ENCODE assay signal across 19 cellular contexts in genomic region chr6:23655502-23655901, GRCh38.
DNase-seq lines count a peak whose midpoint lies in the region; ATAC-seq, FAIRE-seq and TF ChIP-seq lines count a peak whose summit lies in the region.
"Had no signal": no experiment of that assay in that cellular context is flagged by ENCODE, and none has a peak within 500 bp of the region (broad histone marks: within the 10 kb centered on the region; RNA-seq: fewer than 3 reads in every experiment).

No MANE protein-coding gene starts in this region.

- no peaks in the 10 kb centered on the region for H3K27me3 ChIP-seq in PC-3 (ENCODE audit: low read length)
- H3K27me3 ChIP-seq: BE2C had no signal

- no peak overlapping the region for H3K9ac ChIP-seq in PC-3 (ENCODE audit: low read length)

- intact Hi-C loops in PC-3 (cut with micrococcal nuclease), result no loop called here

- H3K4me3 ChIP-seq in PC-3 (ENCODE audit: low read length), result no peak overlapping the region
- H3K4me3 ChIP-seq: K562 had no signal

- BruUV-seq in PC-3 (replicated peaks; lab: Mats Ljungman, UMichigan), result no TSS peak

- H4K20me1 ChIP-seq in PC-3 (ENCODE audit: low read length), result no peaks in the 10 kb centered on the region

- ATAC-seq in HG03097 (IDR thresholded peaks at IDR 0.05; ENCODE audit: low FRiP score, unreplicated experiment), result no peak
- no peak for ATAC-seq in PC-3
- ATAC-seq: K562 had no signal

- DNase-seq in NCI-H1105 treated with DMSO at 0.1 percent for 48 hours (lab: John Stamatoyannopoulos, UW) (peak; percentile 35), NCI-H1105 (lab: John Stamatoyannopoulos, UW) (no peak), NCI-H69 (lab: John Stamatoyannopoulos, UW) (peak; percentile 66), retina (peak; percentile 27), PC-3 (no peak), AG20443 (ENCODE audit: low spot score) (no peak)
- DNase-seq: BE2C; Caco-2; CD4-positive, alpha-beta T cell; DMS79 treated with DMSO at 0.1 percent for 48 hours; NCI-H2029; NCI-H510A treated with DMSO at 0.1 percent for 48 hours; NK-92 treated with Interleukin-12 subunit alpha and Interleukin-12 subunit beta, amount 100 ng/mL, for 24 hours; Right ventricle myocardium superior; T-helper 1 cell had no signal

- FAIRE-seq in endometrium (lab: Jason Lieb, UNC), result peak; percentile 4
- FAIRE-seq: K562, RCC 7860 had no signal

- POLR2A ChIA-PET in PC-3 (lab: Charles Lee; ENCODE audit: unreplicated experiment), result no interaction called here

- H3K4me1 ChIP-seq in PC-3 (ENCODE audit: insufficient read depth, low read length), result peaks cover 7% of the 10 kb centered on the region; the same call in 1 of the 2 replicates

- H3K79me2 ChIP-seq in PC-3 (ENCODE audit: low read length), result no peaks in the 10 kb centered on the region

- H3K27ac ChIP-seq in PC-3 (ENCODE audit: low read length), result no peak overlapping the region

- no peak for TF ChIP-seq CTCF in PC-3 (conservative IDR thresholded peaks at IDR 0.05; ENCODE audit: low read depth, low read length)

- no peaks in the 10 kb centered on the region for H3F3A ChIP-seq in PC-3 (ENCODE audit: low read length, unreplicated experiment)

- no peaks in the 10 kb centered on the region for H3K36me3 ChIP-seq in PC-3 (ENCODE audit: low read depth, low read length)
- H3K36me3 ChIP-seq: BE2C had no signal

- no peak overlapping the region for H2AFZ ChIP-seq in PC-3 (ENCODE audit: low read length)

- no peaks in the 10 kb centered on the region for H3K9me3 ChIP-seq in PC-3 (ENCODE audit: low read length)
- H3K9me3 ChIP-seq: BE2C, Caco-2 had no signal

- H3K4me2 ChIP-seq in PC-3 (ENCODE audit: low read length), result no peak overlapping the region

- H3K9me2 ChIP-seq in PC-3 (replicated peaks; ENCODE audit: low read length), result no peaks in the 10 kb centered on the region

- CTCF ChIA-PET in PC-3 (lab: Charles Lee), result no interaction called here

Comparison
In these comparisons a context has a peak if more than half of its experiments do, and no peak if none do; other contexts are left out.
1. DNase-seq: peak in NCI-H1105 treated with DMSO at 0.1 percent for 48 hours (single experiment), NCI-H69 (single experiment) and retina (single experiment); none in NCI-H1105 (single experiment), PC-3 (single experiment) and AG20443 (single experiment).